28 cellular contexts compared by ENCODE assay signal in the genomic region with DNA sequence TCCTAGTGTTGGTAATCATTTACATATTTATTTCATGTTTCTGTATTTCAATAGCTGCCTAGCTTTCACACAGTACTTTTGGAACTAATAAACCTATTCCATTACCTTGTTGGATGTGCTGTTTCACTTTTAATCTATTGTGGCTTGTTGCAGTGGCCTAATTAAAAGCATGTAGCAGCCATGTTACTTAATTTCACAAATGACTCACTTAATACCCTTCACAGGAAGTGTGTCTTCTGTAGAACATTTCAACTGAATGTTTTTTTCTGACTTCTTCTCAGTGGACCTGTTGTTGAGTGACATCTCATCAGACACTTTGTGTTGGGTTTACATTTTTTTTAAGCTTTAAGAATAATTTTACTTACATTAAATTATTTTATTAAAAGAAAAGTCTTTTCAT.
DNase-seq lines count a peak whose midpoint lies in the region; ATAC-seq, FAIRE-seq and TF ChIP-seq lines count a peak whose summit lies in the region.
"Had no signal": no experiment of that assay in that cellular context is flagged by ENCODE, and none has a peak within 500 bp of the region (broad histone marks: within the 10 kb centered on the region; RNA-seq: fewer than 3 reads in every experiment).

No MANE protein-coding gene starts in this region.

- H3K27me3 Mint-ChIP-seq in stimulated activated naive CD8-positive, alpha-beta T cell treated with anti-CD3 and anti-CD28 coated beads, Interleukin-15, amount 100 ng/mL, for 72 hours, result no peaks in the 10 kb centered on the region
- H3K27me3 Mint-ChIP-seq in astrocyte (ENCODE audit: low read depth, unreplicated experiment), result no peaks in the 10 kb centered on the region
- H3K27me3 Mint-ChIP-seq: B cell had no signal

- H3K36me3 ChIP-seq in astrocyte (ENCODE audit: insufficient read depth, low read length), result no peaks in the 10 kb centered on the region
- no peaks in the 10 kb centered on the region for H3K36me3 ChIP-seq in esophagus squamous epithelium
- H3K36me3 ChIP-seq: esophagus muscularis mucosa, gastroesophageal sphincter, neural progenitor cell, sigmoid colon had no signal

- no peaks in the 10 kb centered on the region for H3K4me1 Mint-ChIP-seq in stimulated activated naive CD8-positive, alpha-beta T cell treated with anti-CD3 and anti-CD28 coated beads, Interleukin-15, amount 100 ng/mL, for 72 hours
- no peaks in the 10 kb centered on the region for H3K4me1 Mint-ChIP-seq in astrocyte (ENCODE audit: low read depth, unreplicated experiment)
- H3K4me1 Mint-ChIP-seq: B cell had no signal

- intact Hi-C loops in esophagus squamous epithelium (cut with DNase I), result no loop called here

- no peak overlapping the region for H3K9ac ChIP-seq in astrocyte (ENCODE audit: low read length)
- H3K9ac ChIP-seq: neural progenitor cell had no signal

- no peak for DNase-seq in stimulated activated naive CD8-positive, alpha-beta T cell treated with anti-CD3 and anti-CD28 coated beads, Interleukin-15, amount 100 ng/mL, for 72 hours
- no peak for DNase-seq in stimulated activated naive CD8-positive, alpha-beta T cell treated with anti-CD3 and anti-CD28 coated beads, Interleukin-15, Interleukin-2, amounts not matched to agents 100 U/mL and 50 U/mL, for 24 hours
- DNase-seq in NB4 (ENCODE audit: low read depth), result peak; percentile 72
- no peak for DNase-seq in astrocyte (ENCODE audit: low read depth)
- DNase-seq in urothelium cell line (ENCODE audit: low spot score), result no peak
- no peak for DNase-seq in esophagus squamous epithelium (lab: John Stamatoyannopoulos, UW)
- DNase-seq: activated naive CD4-positive, alpha-beta T cell treated with anti-CD3 and anti-CD28 coated beads, Interleukin-2, amount 50 U/mL, for 16 hours; amygdala; cortex of kidney; DMS153; hippocampal formation; left colon; NCI-H1417; NCI-H2081 treated with DMSO at 0.1 percent for 48 hours; NCI-H226; NCI-H748 treated with DMSO at 0.1 percent for 48 hours; OCI-M1; sigmoid colon; stimulated activated CD4-positive, alpha-beta T cell treated with anti-CD3 and anti-CD28 coated beads, Interleukin-15, amount 100 ng/mL, for 24 hours; stimulated activated naive CD4-positive, alpha-beta T cell treated with Interleukin-2 at 50 U/mL for 16 hours; T1000 had no signal

- H3K27ac Mint-ChIP-seq in stimulated activated naive CD8-positive, alpha-beta T cell treated with anti-CD3 and anti-CD28 coated beads, Interleukin-15, amount 100 ng/mL, for 72 hours, result no peak overlapping the region
- no peak overlapping the region for H3K27ac Mint-ChIP-seq in astrocyte (ENCODE audit: unreplicated experiment)
- H3K27ac Mint-ChIP-seq: activated T-helper 1 cell treated with anti-CD3 and anti-CD28 coated beads, Interleukin-12 subunit alpha, Interleukin-12 subunit beta, Interleukin-2, Interleukin-4 antibody, amounts not matched to agents 30 ng/mL and 10 ng/mL and 1 ng/mL, durations not matched to agents 14 hours and 24 hours and 36 hours; B cell; neural progenitor cell had no signal

- FAIRE-seq in astrocyte (lab: Jason Lieb, UNC) (peak; percentile 84), urothelium cell line (lab: Jason Lieb, UNC) (no peak)

- no peak overlapping the region for H2AFZ ChIP-seq in astrocyte (ENCODE audit: low read depth, low read length)
- H2AFZ ChIP-seq: neural progenitor cell had no signal

- H3K4me3 ChIP-seq in NB4 (ENCODE audit: low read depth, low read length) (no peak overlapping the region), astrocyte (ENCODE audit: insufficient read depth, low read depth, low read length) (no peak overlapping the region), esophagus squamous epithelium (no peak overlapping the region)
- H3K4me3 ChIP-seq: esophagus muscularis mucosa, gastroesophageal sphincter, neural progenitor cell, sigmoid colon had no signal

- H4K20me1 ChIP-seq in astrocyte (ENCODE audit: insufficient read depth, low read length), result no peaks in the 10 kb centered on the region

- no peak for TF ChIP-seq POLR2A in NB4 (IDR thresholded peaks at IDR 0.05; ENCODE audit: extremely low read depth, insufficient read length)
- TF ChIP-seq POLR2A in esophagus squamous epithelium (IDR thresholded peaks at IDR 0.05), result no peak

- H3K9me3 Mint-ChIP-seq in stimulated activated naive CD8-positive, alpha-beta T cell treated with anti-CD3 and anti-CD28 coated beads, Interleukin-15, amount 100 ng/mL, for 72 hours, result no peaks in the 10 kb centered on the region
- H3K9me3 Mint-ChIP-seq in astrocyte (ENCODE audit: unreplicated experiment), result peaks cover under 1% of the 10 kb centered on the region
- H3K9me3 Mint-ChIP-seq: neural progenitor cell had no signal

- TF ChIP-seq CTCF in NB4 (IDR thresholded peaks at IDR 0.05; ENCODE audit: low read depth, low read length) (no peak), astrocyte (IDR thresholded peaks at IDR 0.05; ENCODE audit: insufficient read depth, low read depth, low read length) (no peak), esophagus squamous epithelium (IDR thresholded peaks at IDR 0.05) (no peak)

- peak; percentile 83 for ATAC-seq in stimulated activated naive CD8-positive, alpha-beta T cell treated with anti-CD3 and anti-CD28 coated beads, Interleukin-15, amount 100 ng/mL, for 72 hours
- ATAC-seq in stimulated activated naive CD8-positive, alpha-beta T cell treated with anti-CD3 and anti-CD28 coated beads, Interleukin-15, Interleukin-2, amounts not matched to agents 100 U/mL and 50 U/mL, for 24 hours, result no peak
- no peak for ATAC-seq in GM21825 (IDR thresholded peaks at IDR 0.05; ENCODE audit: unreplicated experiment)
- no peak for ATAC-seq in HG02885 (IDR thresholded peaks at IDR 0.05; ENCODE audit: poor library complexity, unreplicated experiment)
- ATAC-seq: gastroesophageal sphincter, left colon had no signal

- H3K27ac ChIP-seq in astrocyte (ENCODE audit: low read depth, low read length) (no peak overlapping the region), esophagus squamous epithelium (no peak overlapping the region)
- H3K27ac ChIP-seq: esophagus muscularis mucosa, gastroesophageal sphincter, neural progenitor cell, sigmoid colon had no signal

- no peaks in the 10 kb centered on the region for H3K36me3 Mint-ChIP-seq in astrocyte (ENCODE audit: low read depth, unreplicated experiment)
- H3K36me3 Mint-ChIP-seq: neural progenitor cell had no signal

- H3K4me1 ChIP-seq in astrocyte (ENCODE audit: insufficient read depth, low read length) (peaks cover 12% of the 10 kb centered on the region), esophagus squamous epithelium (peaks cover 0 to 6% (median 0%) of the 10 kb centered on the region in 3 donors)
- H3K4me1 ChIP-seq: neural progenitor cell had no signal

- H3K9me3 ChIP-seq in astrocyte (ENCODE audit: insufficient read depth, low read depth, low read length) (peaks cover 4% of the 10 kb centered on the region), esophagus squamous epithelium (no peaks in the 10 kb centered on the region)
- H3K9me3 ChIP-seq: sigmoid colon had no signal

- H3K4me3 Mint-ChIP-seq in stimulated activated naive CD8-positive, alpha-beta T cell treated with anti-CD3 and anti-CD28 coated beads, Interleukin-15, amount 100 ng/mL, for 72 hours, result no peak overlapping the region
- H3K4me3 Mint-ChIP-seq in astrocyte (ENCODE audit: unreplicated experiment), result no peak overlapping the region
- H3K4me3 Mint-ChIP-seq: activated T-helper 1 cell treated with anti-CD3 and anti-CD28 coated beads, Interleukin-12 subunit alpha, Interleukin-12 subunit beta, Interleukin-2, Interleukin-4 antibody, amounts not matched to agents 30 ng/mL and 10 ng/mL and 1 ng/mL, durations not matched to agents 14 hours and 24 hours and 36 hours; B cell; neural progenitor cell had no signal

- no peak overlapping the region for H3K4me2 ChIP-seq in astrocyte (ENCODE audit: low read length)
- H3K4me2 ChIP-seq: neural progenitor cell had no signal

- no peaks in the 10 kb centered on the region for H3K27me3 ChIP-seq in astrocyte (ENCODE audit: insufficient read depth, low read length)
- no peaks in the 10 kb centered on the region for H3K27me3 ChIP-seq in esophagus squamous epithelium
- H3K27me3 ChIP-seq: esophagus muscularis mucosa, gastroesophageal sphincter, neural progenitor cell, sigmoid colon had no signal

- H3K79me2 ChIP-seq in astrocyte (ENCODE audit: insufficient read depth, low read length), result no peaks in the 10 kb centered on the region
